17 cellular contexts compared by ENCODE assay signal in genomic region chr5:82244854-82245635, GRCh38. TPM values are rescaled to one million over a fixed set of nuclear protein-coding genes. Genes with fewer than 3 reads are reported as not detected.
DNase-seq lines count a peak whose midpoint lies in the region; ATAC-seq and TF ChIP-seq lines count a peak whose summit lies in the region.
"Had no signal": no experiment of that assay in that cellular context is flagged by ENCODE, and none has a peak within 500 bp of the region (broad histone marks: within the 10 kb centered on the region; RNA-seq: fewer than 3 reads in every experiment).

No MANE protein-coding gene starts in this region.

- H3K9ac ChIP-seq in OCI-LY3 (ENCODE audit: low read length) (no peak overlapping the region), neural progenitor cell (no peak overlapping the region)

- H2AFZ ChIP-seq in OCI-LY3 (ENCODE audit: low read depth, low read length) (no peak overlapping the region), neural progenitor cell (replicated peaks) (no peak overlapping the region)

- CTCF ChIA-PET in CD8-positive, alpha-beta T cell (lab: Charles Lee) = no interaction called here

- H3K9me3 Mint-ChIP-seq in neural progenitor cell = peaks cover 18% of the 10 kb centered on the region
- peaks cover 8% of the 10 kb centered on the region for H3K9me3 Mint-ChIP-seq in CD8-positive, alpha-beta T cell
- peaks cover 18% of the 10 kb centered on the region for H3K9me3 Mint-ChIP-seq in activated T-helper 2 cell treated with anti-CD3 and anti-CD28 coated beads, Interferon-gamma antibody, Interleukin-2, Interleukin-4, amounts not matched to agents 10 μg/mL and 5 μg/mL and 100 μg/mL, durations not matched to agents 14 hours and 24 hours and 36 hours

- H3F3A ChIP-seq in neural progenitor cell (ENCODE audit: low read depth) = no peaks in the 10 kb centered on the region

- DNase-seq in G401 (ENCODE audit: low spot score) (peak; percentile 16), choroid plexus epithelial cell (ENCODE audit: low read depth) (peak; percentile 31), neural progenitor cell (ENCODE audit: low spot score) (no peak), COLO668 (lab: John Stamatoyannopoulos, UW; ENCODE audit: unreplicated experiment) (no peak), omental fat pad (ENCODE audit: low spot score) (no peak)
- no peak for DNase-seq in CD8-positive, alpha-beta T cell
- DNase-seq in activated T-helper 2 cell treated with anti-CD3 and anti-CD28 coated beads, Interferon-gamma antibody, Interleukin-2, Interleukin-4, amounts not matched to agents 10 μg/mL and 5 μg/mL and 100 μg/mL, durations not matched to agents 14 hours and 24 hours and 36 hours (ENCODE audit: low spot score) = no peak
- DNase-seq: activated CD4-positive, alpha-beta T cell treated with anti-CD3 and anti-CD28 coated beads, Interleukin-2, amount 50 U/mL, for 4 hours; activated naive CD4-positive, alpha-beta T cell; activated T-cell treated with anti-CD3 and anti-CD28 coated beads for 4 hours; effector memory CD8-positive, alpha-beta T cell; NCI-H1417 treated with DMSO at 0.1 percent for 48 hours; sigmoid colon; stimulated activated naive CD4-positive, alpha-beta T cell; tibial artery had no signal

- H3K79me2 ChIP-seq in OCI-LY3 (ENCODE audit: low read length) = no peaks in the 10 kb centered on the region
- no peaks in the 10 kb centered on the region for H3K79me2 ChIP-seq in neural progenitor cell (ENCODE audit: low read depth)

- H3K4me2 ChIP-seq in OCI-LY3 (ENCODE audit: low read length) (no peak overlapping the region), neural progenitor cell (no peak overlapping the region)

- H3K36me3 Mint-ChIP-seq in neural progenitor cell = peaks cover 8% of the 10 kb centered on the region
- peaks cover 13% of the 10 kb centered on the region for H3K36me3 Mint-ChIP-seq in CD8-positive, alpha-beta T cell
- peaks cover 13% of the 10 kb centered on the region for H3K36me3 Mint-ChIP-seq in activated T-helper 2 cell treated with anti-CD3 and anti-CD28 coated beads, Interferon-gamma antibody, Interleukin-2, Interleukin-4, amounts not matched to agents 10 μg/mL and 5 μg/mL and 100 μg/mL, durations not matched to agents 14 hours and 24 hours and 36 hours (ENCODE audit: low read depth)

- in situ Hi-C loops in G401 (cut with HindIII; ENCODE audit: low sequenced_read_pairs) = no loop called here

- peaks cover 9% of the 10 kb centered on the region; the same call in 1 of the 2 replicates for H3K9me3 ChIP-seq in OCI-LY3 (ENCODE audit: insufficient read depth, low read length)
- peaks cover 6% of the 10 kb centered on the region for H3K9me3 ChIP-seq in neural progenitor cell (ENCODE audit: low read depth)
- H3K9me3 ChIP-seq in CD8-positive, alpha-beta T cell (ENCODE audit: low read length) = peaks cover 4% of the 10 kb centered on the region
- H3K9me3 ChIP-seq: sigmoid colon had no signal

- POLR2A ChIA-PET in CD8-positive, alpha-beta T cell (lab: Charles Lee) = no interaction called here

- TF ChIP-seq CTCF in OCI-LY3 (IDR thresholded peaks at IDR 0.05; ENCODE audit: low read depth, low read length) (peak; percentile 46), choroid plexus epithelial cell (conservative IDR thresholded peaks at IDR 0.05; ENCODE audit: low read depth, low read length) (no peak), neural progenitor cell (IDR thresholded peaks at IDR 0.05) (peak; percentile 24), omental fat pad (IDR thresholded peaks at IDR 0.05) (no peak)
- no peak for TF ChIP-seq CTCF in CD8-positive, alpha-beta T cell (IDR thresholded peaks at IDR 0.05)

- H3K27me3 ChIP-seq in OCI-LY3 (ENCODE audit: low read depth, low read length) (no peaks in the 10 kb centered on the region), neural progenitor cell (no peaks in the 10 kb centered on the region)
- H3K27me3 ChIP-seq in CD8-positive, alpha-beta T cell (ENCODE audit: insufficient read depth, low read length) = no peaks in the 10 kb centered on the region
- H3K27me3 ChIP-seq: sigmoid colon, tibial artery had no signal

- intact Hi-C loops in CD8-positive, alpha-beta T cell (cut with DNase I, micrococcal nuclease) = no loop called here
- intact Hi-C loops in activated T-helper 2 cell treated with anti-CD3 and anti-CD28 coated beads, Interferon-gamma antibody, Interleukin-2, Interleukin-4, amounts not matched to agents 10 μg/mL and 5 μg/mL and 100 μg/mL, durations not matched to agents 14 hours and 24 hours and 36 hours (cut with micrococcal nuclease) = no loop called here

- no peak for ATAC-seq in CD8-positive, alpha-beta T cell
- ATAC-seq in omental fat pad (ENCODE audit: low FRiP score) = no peak
- ATAC-seq: effector memory CD8-positive, alpha-beta T cell had no signal

- no peaks in the 10 kb centered on the region for H3K27me3 Mint-ChIP-seq in neural progenitor cell (ENCODE audit: insufficient read depth, low read depth)
- no peaks in the 10 kb centered on the region for H3K27me3 Mint-ChIP-seq in CD8-positive, alpha-beta T cell (ENCODE audit: low read depth)
- no peaks in the 10 kb centered on the region for H3K27me3 Mint-ChIP-seq in activated T-helper 2 cell treated with anti-CD3 and anti-CD28 coated beads, Interferon-gamma antibody, Interleukin-2, Interleukin-4, amounts not matched to agents 10 μg/mL and 5 μg/mL and 100 μg/mL, durations not matched to agents 14 hours and 24 hours and 36 hours (ENCODE audit: low read depth)
- H3K27me3 Mint-ChIP-seq: central memory CD8-positive, alpha-beta T cell; effector memory CD8-positive, alpha-beta T cell had no signal

- H3K4me3 Mint-ChIP-seq in neural progenitor cell = no peak overlapping the region
- H3K4me3 Mint-ChIP-seq in CD8-positive, alpha-beta T cell = no peak overlapping the region
- H3K4me3 Mint-ChIP-seq in activated T-helper 2 cell treated with anti-CD3 and anti-CD28 coated beads, Interferon-gamma antibody, Interleukin-2, Interleukin-4, amounts not matched to agents 10 μg/mL and 5 μg/mL and 100 μg/mL, durations not matched to agents 14 hours and 24 hours and 36 hours (ENCODE audit: low read depth) = no peak overlapping the region
- H3K4me3 Mint-ChIP-seq: central memory CD8-positive, alpha-beta T cell; effector memory CD8-positive, alpha-beta T cell had no signal

- H4K20me1 ChIP-seq in OCI-LY3 (ENCODE audit: insufficient read depth, low read length) (no peaks in the 10 kb centered on the region), neural progenitor cell (ENCODE audit: low read depth) (no peaks in the 10 kb centered on the region)

- peaks cover 9% of the 10 kb centered on the region for H3K36me3 ChIP-seq in OCI-LY3 (replicated peaks; ENCODE audit: low read depth, low read length)
- H3K36me3 ChIP-seq in neural progenitor cell = no peaks in the 10 kb centered on the region
- no peaks in the 10 kb centered on the region for H3K36me3 ChIP-seq in CD8-positive, alpha-beta T cell (ENCODE audit: insufficient read depth, low read length)
- H3K36me3 ChIP-seq: sigmoid colon had no signal

- no peak overlapping the region for H3K4me3 ChIP-seq in OCI-LY3 (ENCODE audit: low read length)
- no peak overlapping the region for H3K4me3 ChIP-seq in choroid plexus epithelial cell (ENCODE audit: low read depth, low read length)
- no peak overlapping the region for H3K4me3 ChIP-seq in neural progenitor cell
- no peak overlapping the region for H3K4me3 ChIP-seq in CD8-positive, alpha-beta T cell (ENCODE audit: low read depth, low read length)
- H3K4me3 ChIP-seq: sigmoid colon, tibial artery had no signal

- H3K27ac ChIP-seq in OCI-LY3 (ENCODE audit: low read length) (no peak overlapping the region), neural progenitor cell (no peak overlapping the region)
- no peak overlapping the region for H3K27ac ChIP-seq in CD8-positive, alpha-beta T cell (ENCODE audit: low read depth, low read length)
- H3K27ac ChIP-seq: sigmoid colon, tibial artery had no signal

- H3K4me1 Mint-ChIP-seq in neural progenitor cell = no peaks in the 10 kb centered on the region
- H3K4me1 Mint-ChIP-seq in CD8-positive, alpha-beta T cell (ENCODE audit: low read depth) = no peaks in the 10 kb centered on the region
- no peaks in the 10 kb centered on the region for H3K4me1 Mint-ChIP-seq in activated T-helper 2 cell treated with anti-CD3 and anti-CD28 coated beads, Interferon-gamma antibody, Interleukin-2, Interleukin-4, amounts not matched to agents 10 μg/mL and 5 μg/mL and 100 μg/mL, durations not matched to agents 14 hours and 24 hours and 36 hours (ENCODE audit: low read depth)
- H3K4me1 Mint-ChIP-seq: central memory CD8-positive, alpha-beta T cell had no signal

- H3K4me1 ChIP-seq in OCI-LY3 (ENCODE audit: low read length) = peaks cover 5% of the 10 kb centered on the region
- H3K4me1 ChIP-seq in neural progenitor cell = no peaks in the 10 kb centered on the region
- H3K4me1 ChIP-seq in CD8-positive, alpha-beta T cell (ENCODE audit: insufficient read depth, low read length) = no peaks in the 10 kb centered on the region
- H3K4me1 ChIP-seq: sigmoid colon, tibial artery had no signal

- H3K27ac Mint-ChIP-seq in neural progenitor cell = no peak overlapping the region
- H3K27ac Mint-ChIP-seq in CD8-positive, alpha-beta T cell = no peak overlapping the region
- no peak overlapping the region for H3K27ac Mint-ChIP-seq in activated T-helper 2 cell treated with anti-CD3 and anti-CD28 coated beads, Interferon-gamma antibody, Interleukin-2, Interleukin-4, amounts not matched to agents 10 μg/mL and 5 μg/mL and 100 μg/mL, durations not matched to agents 14 hours and 24 hours and 36 hours
- H3K27ac Mint-ChIP-seq: effector memory CD8-positive, alpha-beta T cell had no signal

RNA-seq across cellular contexts. Expression of gene RPS23, which starts 33.1 kb away (rescaled TPM):
- total RNA-seq in G401 (2014; rRNA removed; shearing (Covaris generic)) = 3,610 and 4,613 TPM in 2 replicates
- total RNA-seq in neural progenitor cell (ENCODE audit: low replicate concordance) = 5,433 and 6,020 TPM in 2 replicates
- total RNA-seq in CD8-positive, alpha-beta T cell = 1,000 to 10,000 TPM; 3,866 to 4,021 TPM
- 1,000 to 10,000 TPM; 2,401 to 4,131 (median 3,282) TPM for total RNA-seq in omental fat pad
- 2,718 and 2,741 TPM in 2 replicates for total RNA-seq in activated T-helper 2 cell treated with anti-CD3 and anti-CD28 coated beads, Interferon-gamma antibody, Interleukin-2, Interleukin-4, amounts not matched to agents 10 μg/mL and 5 μg/mL and 100 μg/mL, durations not matched to agents 14 hours and 24 hours and 36 hours

Comparison
In these comparisons a context has a peak if more than half of its experiments do, and no peak if none do; other contexts are left out.
1. DNase-seq: peak in G401 (single experiment) and choroid plexus epithelial cell (single experiment); none in neural progenitor cell (single experiment), COLO668 (single experiment), CD8-positive, alpha-beta T cell (0 of 7), omental fat pad (single experiment) and activated T-helper 2 cell treated with anti-CD3 and anti-CD28 coated beads, Interferon-gamma antibody, Interleukin-2, Interleukin-4, amounts not matched to agents 10 μg/mL and 5 μg/mL and 100 μg/mL, durations not matched to agents 14 hours and 24 hours and 36 hours (single experiment).
2. CTCF ChIP-seq: peak in OCI-LY3 (single experiment) and neural progenitor cell (single experiment); none in choroid plexus epithelial cell (single experiment), CD8-positive, alpha-beta T cell (single experiment) and omental fat pad (0 of 3).